In genomic region chr3:160134964-160135363, GRCh38 we compare ENCODE assay signal across 16 cellular contexts.
DNase-seq lines count a peak whose midpoint lies in the region; ATAC-seq and TF ChIP-seq lines count a peak whose summit lies in the region.
"Had no signal": no experiment of that assay in that cellular context is flagged by ENCODE, and none has a peak within 500 bp of the region (broad histone marks: within the 10 kb centered on the region; RNA-seq: fewer than 3 reads in every experiment).

No MANE protein-coding gene starts in this region.

- DNase-seq in HS-5 (ENCODE audit: low read depth) (peak; percentile 33), SIG-M5 (lab: John Stamatoyannopoulos, UW) (peak; percentile 20), foreskin fibroblast (peak; percentile 63 to 79), SK-N-DZ (ENCODE audit: low spot score) (no peak), NCI-H1092 treated with DMSO at 0.1 percent for 48 hours (lab: John Stamatoyannopoulos, UW) (no peak)
- no peak for DNase-seq in effector memory CD4-positive, alpha-beta T cell
- DNase-seq: ACHN; left cardiac atrium; NCI-H2227 treated with DMSO at 0.1 percent for 48 hours; occipital lobe; stimulated activated CD4-positive, alpha-beta T cell treated with anti-CD3 and anti-CD28 coated beads, Interleukin-4, amount 100 ng/mL, for 1 hour; stimulated activated naive CD8-positive, alpha-beta T cell treated with anti-CD3 and anti-CD28 coated beads, Interleukin-15, amount 100 ng/mL, for 72 hours; WERI-Rb-1 had no signal

- H2AFZ ChIP-seq in ACC112 (ENCODE audit: low read length, unreplicated experiment) = peak overlapping the region; percentile 4

- peaks cover 34% of the 10 kb centered on the region for H3K4me1 ChIP-seq in ACC112 (ENCODE audit: control insufficient read depth, insufficient read depth, low read length, unreplicated experiment)
- no peaks in the 10 kb centered on the region for H3K4me1 ChIP-seq in effector memory CD4-positive, alpha-beta T cell (ENCODE audit: control insufficient read depth, insufficient read depth, low read length, poor library complexity, severe bottlenecking)

- no peak overlapping the region for H3K4me3 ChIP-seq in ACC112 (ENCODE audit: low read depth, low read length)
- no peak overlapping the region for H3K4me3 ChIP-seq in foreskin fibroblast (ENCODE audit: low read depth in 1 of 2, low read length in 2 of 2)
- H3K4me3 ChIP-seq in effector memory CD4-positive, alpha-beta T cell (ENCODE audit: insufficient read depth, low read depth, low read length, poor library complexity, severe bottlenecking) = no peak overlapping the region
- H3K4me3 ChIP-seq: cardiac muscle cell had no signal

- no peak for ATAC-seq in GM19455 (IDR thresholded peaks at IDR 0.05; ENCODE audit: unreplicated experiment)
- ATAC-seq: stimulated activated naive CD8-positive, alpha-beta T cell treated with anti-CD3 and anti-CD28 coated beads, Interleukin-15, amount 100 ng/mL, for 72 hours had no signal

- H3K36me3 ChIP-seq in ACC112 (ENCODE audit: insufficient read depth, low read length) = no peaks in the 10 kb centered on the region
- H3K36me3 ChIP-seq in effector memory CD4-positive, alpha-beta T cell (ENCODE audit: control insufficient read depth, insufficient read depth, low read length) = no peaks in the 10 kb centered on the region
- H3K36me3 ChIP-seq: cardiac muscle cell, WERI-Rb-1 had no signal

- no peak for TF ChIP-seq CTCF in foreskin fibroblast (IDR thresholded peaks at IDR 0.05; ENCODE audit: low read depth, low read length)

- H3K27ac ChIP-seq in ACC112 (ENCODE audit: low read depth, low read length) = peak overlapping the region; percentile 17; the same call in 1 of the 2 replicates
- H3K27ac ChIP-seq in effector memory CD4-positive, alpha-beta T cell (ENCODE audit: insufficient read depth, low read length, poor library complexity, severe bottlenecking) = no peak overlapping the region
- H3K27ac ChIP-seq: cardiac muscle cell, WERI-Rb-1 had no signal

- no peaks in the 10 kb centered on the region for H3K27me3 ChIP-seq in ACC112 (ENCODE audit: insufficient read depth, low read length)
- H3K27me3 ChIP-seq in effector memory CD4-positive, alpha-beta T cell (replicated peaks; ENCODE audit: control insufficient read depth, insufficient read depth, low read length, poor library complexity, severe bottlenecking) = no peaks in the 10 kb centered on the region
- H3K27me3 ChIP-seq: cardiac muscle cell had no signal

- H3K79me2 ChIP-seq in ACC112 (ENCODE audit: control insufficient read depth, insufficient read depth, low read length, unreplicated experiment) = no peaks in the 10 kb centered on the region

- no peaks in the 10 kb centered on the region for H3K9me3 ChIP-seq in effector memory CD4-positive, alpha-beta T cell (ENCODE audit: control insufficient read depth, low read length)

Comparison
In these comparisons a context has a peak if more than half of its experiments do, and no peak if none do; other contexts are left out.
1. DNase-seq: peak in HS-5 (single experiment), SIG-M5 (single experiment) and foreskin fibroblast (2 of 2); none in SK-N-DZ (single experiment), effector memory CD4-positive, alpha-beta T cell (0 of 3) and NCI-H1092 treated with DMSO at 0.1 percent for 48 hours (single experiment).